ENCODE assay signal across 10 cellular contexts in genomic region chr18:8794133-8794986, GRCh38.
DNase-seq lines count a peak whose midpoint lies in the region; ATAC-seq, FAIRE-seq and TF ChIP-seq lines count a peak whose summit lies in the region.
"Had no signal": no experiment of that assay in that cellular context is flagged by ENCODE, and none has a peak within 500 bp of the region (broad histone marks: within the 10 kb centered on the region; RNA-seq: fewer than 3 reads in every experiment).

No MANE protein-coding gene starts in this region.

- peak overlapping the region; percentile 85 for H3K14ac ChIP-seq in IMR-90 (replicated peaks; ENCODE audit: low read depth, low read length)

- peak overlapping the region; percentile 90 for H2BK120ac ChIP-seq in IMR-90 (ENCODE audit: low read depth, low read length)

- dilution Hi-C loops in IMR-90 (cut with HindIII; ENCODE audit: low sequenced_read_pairs, unreplicated experiment), result no loop called here

- CTCF ChIA-PET in IMR-90 (lab: Yijun Ruan, JAX), result no interaction called here

- no TSS peak for BruUV-seq in IMR-90 (replicated peaks; lab: Mats Ljungman, UMichigan)

- peak overlapping the region; percentile 99 for H3K27ac ChIP-seq in BLaER1
- peak overlapping the region; percentile 86; the same call in 1 of the 2 replicates for H3K27ac ChIP-seq in IMR-90 (ENCODE audit: insufficient read depth, low read length)
- H3K27ac ChIP-seq in right cardiac atrium (ENCODE audit: low read length), result no peak overlapping the region

- H3K4ac ChIP-seq in IMR-90 (ENCODE audit: low read depth, low read length), result peak overlapping the region; percentile 94

- peak overlapping the region; percentile 66 for H3K23ac ChIP-seq in IMR-90 (ENCODE audit: low read depth, low read length)

- H2AK5ac ChIP-seq in IMR-90 (ENCODE audit: low read depth, low read length), result peak overlapping the region; percentile 96

- TF ChIP-seq CTCF in IMR-90 (conservative IDR thresholded peaks at IDR 0.05; ENCODE audit: low read depth, low read length) (no peak), bronchial epithelial cell (IDR thresholded peaks at IDR 0.05; ENCODE audit: insufficient read depth, low read length, severe bottlenecking) (no peak), mucosa of descending colon (IDR thresholded peaks at IDR 0.05) (no peak)

- peak overlapping the region; percentile 49 to 82; a peak in 3 of 4 replicates for H4K8ac ChIP-seq in IMR-90 (ENCODE audit: low read depth in 2 of 2, low read length in 2 of 2)

- H2BK5ac ChIP-seq in IMR-90 (ENCODE audit: low read depth, low read length, poor library complexity, severe bottlenecking), result peak overlapping the region; percentile 84

- H3K4me1 ChIP-seq in BLaER1, result peaks cover 100% of the 10 kb centered on the region
- H3K4me1 ChIP-seq in IMR-90 (ENCODE audit: control insufficient read depth, insufficient read depth, low read length), result peaks cover 40% of the 10 kb centered on the region
- peaks cover 8% of the 10 kb centered on the region for H3K4me1 ChIP-seq in mucosa of descending colon (ENCODE audit: low read depth)
- H3K4me1 ChIP-seq in right cardiac atrium (ENCODE audit: control insufficient read depth, insufficient read depth, low read length), result no peaks in the 10 kb centered on the region

- peak overlapping the region; percentile 84 for H4K91ac ChIP-seq in IMR-90 (ENCODE audit: insufficient read depth, low read depth, low read length)

- H4K20me1 ChIP-seq in BLaER1 (peaks cover 99% of the 10 kb centered on the region), IMR-90 (ENCODE audit: insufficient read depth, low read length) (no peaks in the 10 kb centered on the region)

- peak overlapping the region; percentile 99 for H3K9ac ChIP-seq in BLaER1
- H3K9ac ChIP-seq in IMR-90 (ENCODE audit: low read depth, low read length), result no peak overlapping the region

- peak overlapping the region; percentile 96; the same call in 2 of the 3 replicates for H2BK15ac ChIP-seq in IMR-90 (ENCODE audit: low read depth, low read length)

- H3K79me1 ChIP-seq in IMR-90 (ENCODE audit: low read depth in 1 of 2, low read length in 2 of 2), result peaks cover 16 to 78% of the 10 kb centered on the region in 2 experiments

- H3K4me3 ChIP-seq in BLaER1 (peak overlapping the region; percentile 92), IMR-90 (ENCODE audit: insufficient read depth, low read depth, low read length) (no peak overlapping the region), bronchial epithelial cell (ENCODE audit: low read depth, low read length) (no peak overlapping the region), mucosa of descending colon (no peak overlapping the region), right cardiac atrium (ENCODE audit: low read length) (no peak overlapping the region)

- H3K27me3 ChIP-seq in BLaER1, result no peaks in the 10 kb centered on the region
- H3K27me3 ChIP-seq in IMR-90 (ENCODE audit: control insufficient read depth, insufficient read depth, low read length), result no peaks in the 10 kb centered on the region
- H3K27me3 ChIP-seq in bronchial epithelial cell (ENCODE audit: control insufficient read depth, insufficient read depth, low read length), result no peaks in the 10 kb centered on the region
- H3K27me3 ChIP-seq in right cardiac atrium (ENCODE audit: control insufficient read depth, insufficient read depth), result no peaks in the 10 kb centered on the region

- DNase-seq in IMR-90 (peak; percentile 89), bronchial epithelial cell (ENCODE audit: low read depth) (peak; percentile 71), mucosa of descending colon (peak in 1 of 3 donors; percentile 48), NCI-H2107 treated with DMSO at 0.1 percent for 48 hours (lab: John Stamatoyannopoulos, UW; ENCODE audit: unreplicated experiment) (no peak), right cardiac atrium (no peak), NCI-H1694 treated with DMSO at 0.1 percent for 48 hours (lab: John Stamatoyannopoulos, UW) (no peak)
- DNase-seq: activated T-cell treated with anti-CD3 and anti-CD28 coated beads, Interleukin-2, amount 50 U/mL, for 72 hours; CD8-positive, alpha-beta T cell had no signal

- H3K9me1 ChIP-seq in IMR-90 (ENCODE audit: insufficient read depth, low read length), result peaks cover 44% of the 10 kb centered on the region

- peak; percentile 40 for ATAC-seq in IMR-90 (ENCODE audit: low read depth)
- peak; percentile 84 for ATAC-seq in mucosa of descending colon
- ATAC-seq in right cardiac atrium, result no peak
- no peak for ATAC-seq in HG02678 (IDR thresholded peaks at IDR 0.05; ENCODE audit: unreplicated experiment)
- ATAC-seq: activated T-cell treated with anti-CD3 and anti-CD28 coated beads, Interleukin-2, amount 50 U/mL, for 72 hours; CD8-positive, alpha-beta T cell had no signal

- H2AK9ac ChIP-seq in IMR-90 (replicated peaks; ENCODE audit: low read depth, low read length, poor library complexity), result peak overlapping the region; percentile 87

- POLR2A ChIA-PET in IMR-90 (lab: Charles Lee; ENCODE audit: unreplicated experiment), result interaction anchor here (0.6 kb wide), 1 partner anchor 205 kb away, joined by 3 read pairs; no protein-coding TSS in a partner anchor

- peak overlapping the region; percentile 82 for H4K5ac ChIP-seq in IMR-90 (ENCODE audit: low read depth, low read length)

- H3K18ac ChIP-seq in IMR-90 (ENCODE audit: low read depth, low read length), result peak overlapping the region; percentile 84

- no peak for FAIRE-seq in bronchial epithelial cell (lab: Jason Lieb, UNC)

- H2BK20ac ChIP-seq in IMR-90 (ENCODE audit: low read depth, low read length), result peak overlapping the region; percentile 89

- no peak for TF ChIP-seq RAD21 in IMR-90 (IDR thresholded peaks at IDR 0.05; ENCODE audit: low read length)

- no peaks in the 10 kb centered on the region for H3K9me3 ChIP-seq in BLaER1
- H3K9me3 ChIP-seq in IMR-90 (ENCODE audit: control insufficient read depth, insufficient read depth, low read length), result no peaks in the 10 kb centered on the region
- H3K9me3 ChIP-seq in mucosa of descending colon, result no peaks in the 10 kb centered on the region
- H3K9me3 ChIP-seq in right cardiac atrium (ENCODE audit: control insufficient read depth, low read length), result no peaks in the 10 kb centered on the region

- H3K36me3 ChIP-seq in BLaER1 (peaks cover 81% of the 10 kb centered on the region), IMR-90 (ENCODE audit: control insufficient read depth, insufficient read depth, low read length) (peaks cover 44% of the 10 kb centered on the region), bronchial epithelial cell (ENCODE audit: control insufficient read depth, insufficient read depth, low read length) (peaks cover 3% of the 10 kb centered on the region), mucosa of descending colon (ENCODE audit: low read depth) (no peaks in the 10 kb centered on the region)

- no peak for TF ChIP-seq POLR2A in IMR-90 (IDR thresholded peaks at IDR 0.05; ENCODE audit: low read depth, low read length)

- 96% methylated on average over 5 of the region's 13 CpGs; no CpG with 5 or more reads in 1 of the 2 experiments for WGBS in IMR-90 (ENCODE audit: extremely low coverage in 2 of 2, insufficient read length in 1 of 2), 2 experiments
- WGBS in right cardiac atrium, result 84% methylated on average over 13 of the region's 13 CpGs

- in situ Hi-C loops in IMR-90 (cut with MboI; ENCODE audit: low sequenced_read_pairs), result no loop called here

- peak overlapping the region; percentile 53; the same call in 1 of the 2 replicates for H3K56ac ChIP-seq in IMR-90 (ENCODE audit: extremely low read depth, insufficient read depth, low read length)

- no peak overlapping the region for H2AFZ ChIP-seq in IMR-90 (replicated peaks; ENCODE audit: low read length, poor library complexity)

- H3K4me2 ChIP-seq in BLaER1 (peak overlapping the region; percentile 96), IMR-90 (ENCODE audit: low read depth, low read length) (no peak overlapping the region; the same call in 1 of the 2 replicates)

- intact Hi-C loops in IMR-90 (cut with micrococcal nuclease), result no loop called here
- intact Hi-C loops in mucosa of descending colon (cut with DNase I, micrococcal nuclease), result loop anchor here in 1 of 2 donors (10.0 kb wide), 1 partner anchor 90 kb away; the partner anchor contains the start of gene MTCL1
- intact Hi-C loops in right cardiac atrium (cut with DNase I), result no loop called here

TF ChIP-seq in IMR-90, 13 proteins besides CTCF, POLR2A, EP300 and RAD21:
- no peak; the same call in 1 of the 2 replicates for TF ChIP-seq MAZ (IDR thresholded peaks at IDR 0.05; ENCODE audit: borderline replicate concordance, low read depth, low read length)
- peak; percentile 40 for TF ChIP-seq RCOR1 (IDR thresholded peaks at IDR 0.05; ENCODE audit: insufficient replicate concordance, low read length)
- no peak for TF ChIP-seq USF2 (IDR thresholded peaks at IDR 0.05; ENCODE audit: low read depth, low read length)
- no peak for TF ChIP-seq MXI1 (IDR thresholded peaks at IDR 0.05; ENCODE audit: borderline replicate concordance, low read depth, low read length)
- no peak for TF ChIP-seq MAFK (IDR thresholded peaks at IDR 0.05; ENCODE audit: low read depth, low read length)
- peak; percentile 61 for TF ChIP-seq FOS (IDR thresholded peaks at IDR 0.05; ENCODE audit: low read depth, low read length)
- TF ChIP-seq CEBPB (IDR thresholded peaks at IDR 0.05; ENCODE audit: low read depth, low read length), result no peak
- TF ChIP-seq ELK1 (IDR thresholded peaks at IDR 0.05; ENCODE audit: borderline replicate concordance, low read depth, low read length), result no peak
- TF ChIP-seq BHLHE40 (IDR thresholded peaks at IDR 0.05; ENCODE audit: low read depth, low read length), result 0 out of 2 replicates have a peak, but pooled peaks have one; percentile 35
- TF ChIP-seq NFE2L2 (IDR thresholded peaks at IDR 0.05; ENCODE audit: low read depth, low read length), result peak; percentile 6; the same call in 1 of the 2 replicates

Comparison
In these comparisons a context has a peak if more than half of its experiments do, and no peak if none do; other contexts are left out.
1. ATAC-seq: peak in IMR-90 (single experiment) and mucosa of descending colon (single experiment); none in right cardiac atrium (0 of 2) and HG02678 (single experiment).
2. DNase-seq: peak in IMR-90 (single experiment) and bronchial epithelial cell (single experiment); none in NCI-H2107 treated with DMSO at 0.1 percent for 48 hours (single experiment), right cardiac atrium (0 of 3) and NCI-H1694 treated with DMSO at 0.1 percent for 48 hours (single experiment).